Comparison of ENCODE assay signal across 16 cellular contexts in genomic region chr18:9988665-9989064, GRCh38.
"Had no signal": no experiment of that assay in that cellular context is flagged by ENCODE, and none has a peak within 500 bp of the region (broad histone marks: within the 10 kb centered on the region; RNA-seq: fewer than 3 reads in every experiment).

No MANE protein-coding gene starts in this region.

- FAIRE-seq: endothelial cell of umbilical vein had no signal

- ATAC-seq: natural killer cell; stimulated activated naive B cell treated with anti-CD40 and anti-IgM and Interleukin-4, amounts not matched to agents 10 μg/mL and 1 μg/mL and 100 μg/mL, for 72 hours had no signal

- DNase-seq: activated CD4-positive, alpha-beta T cell treated with anti-CD3 and anti-CD28 coated beads for 1 hour; activated CD4-positive, alpha-beta T cell treated with anti-CD3 and anti-CD28 coated beads, Interleukin-2, amount 50 U/mL, for 48 hours; activated gamma-delta T cell treated with Interleukin-2 at 50 U/mL for 16 hours; effector CD8-positive, alpha-beta T cell; esophagus squamous epithelium; immature natural killer cell; kidney glomerular epithelial cell; mesendoderm; natural killer cell; occipital lobe; spleen; stimulated activated naive B cell treated with anti-CD40 and anti-IgM and Interleukin-4, amounts not matched to agents 10 μg/mL and 1 μg/mL and 100 μg/mL, for 72 hours; upper lobe of right lung; WERI-Rb-1 had no signal

- H3K27ac ChIP-seq: cardiac muscle cell, esophagus squamous epithelium, spleen, upper lobe of right lung, WERI-Rb-1 had no signal

- H3K4me3 ChIP-seq: cardiac muscle cell, esophagus squamous epithelium, spleen, upper lobe of right lung had no signal

- H3K27me3 ChIP-seq: cardiac muscle cell, upper lobe of right lung had no signal

- H3K9me3 ChIP-seq: esophagus squamous epithelium, spleen, upper lobe of right lung had no signal

- H3K36me3 ChIP-seq: cardiac muscle cell, esophagus squamous epithelium, spleen, upper lobe of right lung, WERI-Rb-1 had no signal
